8 cellular contexts compared by ENCODE assay signal in genomic region chr6:111724505-111724904, GRCh38.
DNase-seq lines count a peak whose midpoint lies in the region; ATAC-seq, FAIRE-seq and TF ChIP-seq lines count a peak whose summit lies in the region.

No MANE protein-coding gene starts in this region.

- no peaks in the 10 kb centered on the region for H3K27me3 ChIP-seq in BLaER1 treated with 17β-estradiol and CSF1 and Interleukin-3, amounts not matched to agents 10 nM and 100 nM
- H3K27me3 ChIP-seq in gastrocnemius medialis: no peaks in the 10 kb centered on the region

- TF ChIP-seq POLR2A in gastrocnemius medialis (IDR thresholded peaks at IDR 0.05): no peak

- H3K4me1 ChIP-seq in BLaER1 treated with 17β-estradiol and CSF1 and Interleukin-3, amounts not matched to agents 10 nM and 100 nM: peaks cover 23 to 43% (median 36%) of the 10 kb centered on the region in 10 experiments
- H3K4me1 ChIP-seq in gastrocnemius medialis: peaks cover 15 to 16% of the 10 kb centered on the region in 2 donors

- H3K4me3 ChIP-seq in BLaER1 treated with 17β-estradiol and CSF1 and Interleukin-3, amounts not matched to agents 10 nM and 100 nM: no peak overlapping the region
- H3K4me3 ChIP-seq in gastrocnemius medialis: no peak overlapping the region

- H3K9ac ChIP-seq in BLaER1 treated with 17β-estradiol and CSF1 and Interleukin-3, amounts not matched to agents 10 nM and 100 nM: no peak overlapping the region; a peak in 1 of 22 replicates

- peaks cover 6 to 80% (median 22%) of the 10 kb centered on the region in 11 experiments; a peak in 17 of 22 replicates for H4K20me1 ChIP-seq in BLaER1 treated with 17β-estradiol and CSF1 and Interleukin-3, amounts not matched to agents 10 nM and 100 nM

- intact Hi-C loops in gastrocnemius medialis (cut with DNase I; ENCODE audit: low total_unique reads): no loop called here

- H3K27me3 Mint-ChIP-seq in activated naive CD8-positive, alpha-beta T cell: no peaks in the 10 kb centered on the region

- in situ Hi-C loops in gastrocnemius medialis (cut with MboI; ENCODE audit: low sequenced_read_pairs in 4 of 4): no loop called here

- peaks cover 31% of the 10 kb centered on the region for H3K36me3 Mint-ChIP-seq in activated naive CD8-positive, alpha-beta T cell

- H3K4me3 Mint-ChIP-seq in activated naive CD8-positive, alpha-beta T cell: peak overlapping the region; percentile 76

- no peaks in the 10 kb centered on the region for H3K9me3 Mint-ChIP-seq in activated naive CD8-positive, alpha-beta T cell (ENCODE audit: low read depth)

- peak overlapping the region; percentile 90 for H3K27ac Mint-ChIP-seq in activated naive CD8-positive, alpha-beta T cell

- no peak for TF ChIP-seq CTCF in gastrocnemius medialis (IDR thresholded peaks at IDR 0.05 in 4 of 5, conservative IDR thresholded peaks at IDR 0.05 in 1 of 5)

- DNase-seq in frontal cortex (ENCODE audit: low spot score in 2 of 2) (no peak), NCI-H128 (lab: John Stamatoyannopoulos, UW; ENCODE audit: unreplicated experiment) (no peak), HT-29 (ENCODE audit: low spot score) (no peak), gastrocnemius medialis (no peak)

- H3K9me3 ChIP-seq in BLaER1 treated with 17β-estradiol and CSF1 and Interleukin-3, amounts not matched to agents 10 nM and 100 nM (replicated peaks in 1 of 11): peaks cover 0 to 7% (median 0%) of the 10 kb centered on the region in 11 experiments; a peak in 4 of 22 replicates
- no peaks in the 10 kb centered on the region for H3K9me3 ChIP-seq in gastrocnemius medialis

- ATAC-seq in GM19372 (IDR thresholded peaks at IDR 0.05; ENCODE audit: low read depth, unreplicated experiment): peak; percentile 99
- peak; percentile 96 for ATAC-seq in HG03280 (IDR thresholded peaks at IDR 0.05; ENCODE audit: unreplicated experiment)
- ATAC-seq in gastrocnemius medialis: no peak

- peak overlapping the region in 2 of 11 experiments; percentile 15 to 16; a peak in 1 of 22 replicates for H3K27ac ChIP-seq in BLaER1 treated with 17β-estradiol and CSF1 and Interleukin-3, amounts not matched to agents 10 nM and 100 nM
- H3K27ac ChIP-seq in gastrocnemius medialis: no peak overlapping the region

- H3K4me2 ChIP-seq in BLaER1 treated with 17β-estradiol and CSF1 and Interleukin-3, amounts not matched to agents 10 nM and 100 nM: peak overlapping the region; percentile 43 to 65 (median 60)

- H3K4me1 Mint-ChIP-seq in activated naive CD8-positive, alpha-beta T cell (ENCODE audit: low read depth): peaks cover 86% of the 10 kb centered on the region

- peaks cover 10 to 37% (median 27%) of the 10 kb centered on the region in 11 experiments; a peak in 21 of 22 replicates for H3K36me3 ChIP-seq in BLaER1 treated with 17β-estradiol and CSF1 and Interleukin-3, amounts not matched to agents 10 nM and 100 nM
- no peaks in the 10 kb centered on the region for H3K36me3 ChIP-seq in gastrocnemius medialis

- no peak for FAIRE-seq in frontal cortex (lab: Jason Lieb, UNC)

Comparison
In these comparisons a context has a peak if more than half of its experiments do, and no peak if none do; other contexts are left out.
1. ATAC-seq: peak in GM19372 (single experiment) and HG03280 (single experiment); none in gastrocnemius medialis (0 of 2).